In genomic region chr1:117362986-117363385, GRCh38 we compare ENCODE assay signal across 1 cellular context.
TF ChIP-seq lines count a peak whose summit lies in the region.

No MANE protein-coding gene starts in this region.

TF ChIP-seq in K562, 482 proteins besides CTCF, POLR2A, EP300 and RAD21:
- TF ChIP-seq RREB1 (CRISPR knock-in tag; IDR thresholded peaks at IDR 0.05) (no peak), C11orf30 (IDR thresholded peaks at IDR 0.05; ENCODE audit: low read depth) (no peak), ZC3H8 (IDR thresholded peaks at IDR 0.05) (no peak), ARID3A (IDR thresholded peaks at IDR 0.05; ENCODE audit: borderline replicate concordance, low read depth, low read length) (no peak), HDAC2 (IDR thresholded peaks at IDR 0.05) (no peak), HMG20B (CRISPR knock-in tag; IDR thresholded peaks at IDR 0.05) (no peak), ZNF282 (CRISPR knock-in tag; IDR thresholded peaks at IDR 0.05) (no peak), ZNF609 (CRISPR knock-in tag; IDR thresholded peaks at IDR 0.05; ENCODE audit: borderline replicate concordance) (no peak), TEAD1 (CRISPR knock-in tag; IDR thresholded peaks at IDR 0.05) (no peak), BHLHE40 (IDR thresholded peaks at IDR 0.05; ENCODE audit: low read length) (no peak), ARNT (IDR thresholded peaks at IDR 0.05) (no peak), THRA (IDR thresholded peaks at IDR 0.05) (no peak), HDGF (IDR thresholded peaks at IDR 0.05) (no peak)
